27 cellular contexts compared by ENCODE assay signal in the genomic region with DNA sequence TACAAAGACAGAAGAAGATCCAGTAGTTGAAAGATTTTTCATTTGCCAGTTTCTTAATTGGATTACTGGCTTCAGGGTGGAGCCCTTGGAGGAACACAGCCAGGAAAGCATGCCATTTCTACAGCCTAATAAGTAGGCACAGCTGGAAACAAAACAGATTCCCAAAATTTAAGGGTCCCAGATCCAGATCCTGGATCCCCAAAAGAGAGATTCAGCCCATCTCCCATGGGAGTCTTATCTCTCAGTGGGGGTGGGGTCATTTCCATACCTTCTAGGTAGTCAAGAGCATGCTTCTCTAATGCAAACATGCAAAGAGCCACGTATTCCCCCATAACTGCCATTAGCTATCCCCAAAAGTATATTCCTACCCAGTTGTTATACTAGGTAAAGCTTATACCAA.
"Had no signal": no experiment of that assay in that cellular context is flagged by ENCODE, and none has a peak within 500 bp of the region (broad histone marks: within the 10 kb centered on the region; RNA-seq: fewer than 3 reads in every experiment).

No MANE protein-coding gene starts in this region.

- FAIRE-seq: small intestine had no signal

- H2AFZ ChIP-seq: parathyroid adenoma had no signal

- H3K36me3 ChIP-seq: ovary, right lobe of liver, sigmoid colon, suprapubic skin, tibial artery, transverse colon, upper lobe of right lung, uterus had no signal

- H3K79me2 ChIP-seq: parathyroid adenoma had no signal

- H3K27me3 ChIP-seq: ovary, right lobe of liver, sigmoid colon, suprapubic skin, testis, tibial artery, transverse colon, upper lobe of right lung, uterus had no signal

- ATAC-seq: naive thymus-derived CD8-positive, alpha-beta T cell; natural killer cell treated with Interleukin-12 subunit alpha and Interleukin-12 subunit beta and Interleukin-15 and Interleukin-18, amount 100 ng/mL, for 72 hours; psoas muscle; right cardiac atrium; right lobe of liver; stimulated activated memory B cell treated with anti-CD40 and anti-IgM and Interleukin-4, amounts not matched to agents 10 μg/mL and 1 μg/mL and 100 μg/mL, for 72 hours; stimulated activated naive CD8-positive, alpha-beta T cell treated with anti-CD3 and anti-CD28 coated beads, Interleukin-15, amount 100 ng/mL, for 72 hours; stimulated activated naive CD8-positive, alpha-beta T cell treated with anti-CD3 and anti-CD28 coated beads, Interleukin-15, Interleukin-2, amounts not matched to agents 100 U/mL and 50 U/mL, for 24 hours; upper lobe of right lung had no signal

- H3K9ac ChIP-seq: parathyroid adenoma had no signal

- DNase-seq: naive thymus-derived CD8-positive, alpha-beta T cell; nephron progenitor cell; occipital lobe; ovary; posterior cingulate gyrus; psoas muscle; right cardiac atrium; right lobe of liver; sigmoid colon; small intestine; stimulated activated CD4-positive, alpha-beta T cell treated with anti-CD3 and anti-CD28 coated beads, Interleukin-1b, Interleukin-23, amount 100 ng/mL, for 48 hours; stimulated activated CD4-positive, alpha-beta T cell treated with anti-CD3 and anti-CD28 coated beads, Interleukin-4, amount 100 ng/mL, for 1 hour; stimulated activated CD4-positive, alpha-beta T cell treated with anti-CD3 and anti-CD28 coated beads, Interleukin-4, amount 100 ng/mL, for 4 hours; stimulated activated CD8-positive, alpha-beta memory T cell treated with anti-CD3 and anti-CD28 coated beads, Interleukin-4, amount 100 ng/mL, for 48 hours; stimulated activated naive CD4-positive, alpha-beta T cell; stimulated activated naive CD8-positive, alpha-beta T cell treated with anti-CD3 and anti-CD28 coated beads, Interleukin-15, amount 100 ng/mL, for 72 hours; stimulated activated naive CD8-positive, alpha-beta T cell treated with anti-CD3 and anti-CD28 coated beads, Interleukin-15, Interleukin-2, amounts not matched to agents 100 U/mL and 50 U/mL, for 24 hours; substantia nigra; testis; tibial artery; transverse colon; upper lobe of right lung; uterus had no signal

- H3K9me3 ChIP-seq: ovary, right lobe of liver, sigmoid colon, suprapubic skin, testis, tibial artery, upper lobe of right lung, uterus had no signal

- H3K27ac ChIP-seq: ovary, parathyroid adenoma, psoas muscle, right lobe of liver, sigmoid colon, suprapubic skin, testis, tibial artery, transverse colon, upper lobe of right lung, uterus had no signal

- H3K4me3 ChIP-seq: ovary, psoas muscle, right lobe of liver, sigmoid colon, suprapubic skin, testis, tibial artery, transverse colon, upper lobe of right lung, uterus had no signal

- H3K4me1 ChIP-seq: parathyroid adenoma, right lobe of liver, testis, upper lobe of right lung, uterus had no signal
